In genomic region chr6:36323062-36323461, GRCh38 we compare ENCODE assay signal across 16 cellular contexts. TPM values are rescaled to one million over a fixed set of nuclear protein-coding genes. Genes with fewer than 3 reads are reported as not detected.
DNase-seq lines count a peak whose midpoint lies in the region; ATAC-seq lines count a peak whose summit lies in the region.
"Had no signal": no experiment of that assay in that cellular context is flagged by ENCODE, and none has a peak within 500 bp of the region (broad histone marks: within the 10 kb centered on the region; RNA-seq: fewer than 3 reads in every experiment).

No MANE protein-coding gene starts in this region.

- H2BK120ac ChIP-seq in neuronal stem cell (ENCODE audit: low read depth, low read length), result no peak overlapping the region

- no peak overlapping the region for H3K9ac ChIP-seq in neuronal stem cell (ENCODE audit: low read depth, low read length, poor library complexity)
- H3K9ac ChIP-seq: parathyroid adenoma had no signal

- no peak overlapping the region for H3K23ac ChIP-seq in neuronal stem cell (ENCODE audit: low read depth, low read length, poor library complexity)

- DNase-seq in NCI-H146 (lab: John Stamatoyannopoulos, UW) (peak; percentile 39), NCI-H146 treated with DMSO at 0.1 percent for 48 hours (lab: John Stamatoyannopoulos, UW; ENCODE audit: unreplicated experiment) (no peak), NCI-H2227 (lab: John Stamatoyannopoulos, UW; ENCODE audit: unreplicated experiment) (peak; percentile 77), cerebellum (ENCODE audit: low spot score) (peak; percentile 44), neuronal stem cell (ENCODE audit: low spot score) (peak; percentile 33)
- no peak for DNase-seq in activated CD4-positive, CD25-positive, alpha-beta regulatory T cell treated with anti-CD3 and anti-CD28 coated beads, Interleukin-2, amount 50 U/mL, for 72 hours
- DNase-seq: activated CD4-positive, alpha-beta T cell treated with anti-CD3 and anti-CD28 coated beads for 4 hours; activated T-cell treated with anti-CD3 and anti-CD28 coated beads, Interleukin-2, amount 50 U/mL, for 4 hours; DMS79; KG1; NCI-H2171 had no signal

- H2BK15ac ChIP-seq in neuronal stem cell (ENCODE audit: low read length), result no peak overlapping the region

- peaks cover 0 to 3% (median 0%) of the 10 kb centered on the region in 3 experiments for H3K27me3 ChIP-seq in neuronal stem cell (ENCODE audit: control insufficient read depth in 3 of 3, insufficient read depth in 3 of 3, low read depth in 1 of 3, low read length in 3 of 3)

- H3K9me3 ChIP-seq in neuronal stem cell (replicated peaks in 1 of 2; ENCODE audit: control insufficient read depth in 2 of 2, insufficient read depth in 1 of 2, low read depth in 1 of 2, low read length in 2 of 2), result no peaks in the 10 kb centered on the region
- H3K9me3 ChIP-seq: A549 had no signal

- no peak overlapping the region for H2BK5ac ChIP-seq in neuronal stem cell (ENCODE audit: low read length)

- H3K18ac ChIP-seq in neuronal stem cell (ENCODE audit: low read length), result peak overlapping the region; percentile 33

- no peaks in the 10 kb centered on the region for H3K79me1 ChIP-seq in neuronal stem cell (ENCODE audit: low read depth, low read length)

- no peak overlapping the region for H3K4me3 ChIP-seq in neuronal stem cell (ENCODE audit: low read length in 2 of 2)
- H3K4me3 ChIP-seq: A549 had no signal

- H2AK5ac ChIP-seq in neuronal stem cell (ENCODE audit: low read depth, low read length), result no peak overlapping the region

- no peak overlapping the region for H4K8ac ChIP-seq in neuronal stem cell (ENCODE audit: low read depth, low read length)

- no peak overlapping the region for H3K4ac ChIP-seq in neuronal stem cell (ENCODE audit: low read length)

- no peak overlapping the region for H3K27ac ChIP-seq in neuronal stem cell (replicated peaks; ENCODE audit: low read length)
- H3K27ac ChIP-seq: A549, parathyroid adenoma had no signal

- H3K4me1 ChIP-seq in neuronal stem cell (ENCODE audit: control insufficient read depth in 2 of 2, insufficient read depth in 1 of 2, low read depth in 1 of 2, low read length in 2 of 2), result peaks cover 25 to 31% of the 10 kb centered on the region in 2 donors
- H3K4me1 ChIP-seq: A549, parathyroid adenoma had no signal

- H3K36me3 ChIP-seq in neuronal stem cell (replicated peaks in 1 of 2; ENCODE audit: control insufficient read depth in 2 of 2, insufficient read depth in 2 of 2, low read length in 2 of 2), result no peaks in the 10 kb centered on the region

- H2AFZ ChIP-seq in neuronal stem cell (ENCODE audit: low read length), result peak overlapping the region; percentile 12
- H2AFZ ChIP-seq: parathyroid adenoma had no signal

- H3K14ac ChIP-seq in neuronal stem cell (ENCODE audit: low read length), result peak overlapping the region; percentile 22

- no CpG with 5 or more reads among the region's 8 CpGs for WGBS in neuronal stem cell (ENCODE audit: extremely low coverage in 2 of 2, insufficient read length in 2 of 2, insufficient replicate concordance in 1 of 2), 2 donors

- no peak for ATAC-seq in GM18502 (IDR thresholded peaks at IDR 0.05; ENCODE audit: poor library complexity, unreplicated experiment)
- no peak for ATAC-seq in GM18858 (IDR thresholded peaks at IDR 0.05; ENCODE audit: unreplicated experiment)
- ATAC-seq: activated T-cell treated with anti-CD3 and anti-CD28 coated beads, Interleukin-2, amount 50 U/mL, for 4 hours had no signal

- no peak overlapping the region for H4K91ac ChIP-seq in neuronal stem cell (ENCODE audit: low read depth, low read length, poor library complexity)

- H2BK12ac ChIP-seq in neuronal stem cell (ENCODE audit: low read length), result no peak overlapping the region

- H3K4me2 ChIP-seq in neuronal stem cell (ENCODE audit: insufficient read depth, low read length, poor library complexity, severe bottlenecking), result no peak overlapping the region
- H3K4me2 ChIP-seq: A549 had no signal

RNA-seq across cellular contexts. Expression of gene BNIP5, which starts 13.6 kb away (rescaled TPM):
- not detected for total RNA-seq in cerebellum
- 0.01 TPM for polyA plus RNA-seq in neuronal stem cell (2013, experiment 1 of 2)
- polyA plus RNA-seq in neuronal stem cell (2013, experiment 2 of 2), result 0.03 TPM
- total RNA-seq: activated T-cell treated with anti-CD3 and anti-CD28 coated beads, Interleukin-2, amount 50 U/mL, for 4 hours; mesothelial cell of epicardium had no signal
- polyA plus RNA-seq: A549 had no signal

RNA-seq across cellular contexts. Expression of gene PNPLA1, which starts 53.2 kb away (rescaled TPM):
- not detected for total RNA-seq in cerebellum
- polyA plus RNA-seq in neuronal stem cell (2013, experiment 1 of 2), result 0.04 TPM
- 0.07 TPM for polyA plus RNA-seq in neuronal stem cell (2013, experiment 2 of 2)
- total RNA-seq: mesothelial cell of epicardium had no signal

Comparison
In these comparisons a context has a peak if more than half of its experiments do, and no peak if none do; other contexts are left out.
1. DNase-seq: peak in NCI-H146 (single experiment), NCI-H2227 (single experiment), cerebellum (single experiment) and neuronal stem cell (single experiment); none in NCI-H146 treated with DMSO at 0.1 percent for 48 hours (single experiment) and activated CD4-positive, CD25-positive, alpha-beta regulatory T cell treated with anti-CD3 and anti-CD28 coated beads, Interleukin-2, amount 50 U/mL, for 72 hours (single experiment).